8 cellular contexts compared by ENCODE assay signal in the genomic region with DNA sequence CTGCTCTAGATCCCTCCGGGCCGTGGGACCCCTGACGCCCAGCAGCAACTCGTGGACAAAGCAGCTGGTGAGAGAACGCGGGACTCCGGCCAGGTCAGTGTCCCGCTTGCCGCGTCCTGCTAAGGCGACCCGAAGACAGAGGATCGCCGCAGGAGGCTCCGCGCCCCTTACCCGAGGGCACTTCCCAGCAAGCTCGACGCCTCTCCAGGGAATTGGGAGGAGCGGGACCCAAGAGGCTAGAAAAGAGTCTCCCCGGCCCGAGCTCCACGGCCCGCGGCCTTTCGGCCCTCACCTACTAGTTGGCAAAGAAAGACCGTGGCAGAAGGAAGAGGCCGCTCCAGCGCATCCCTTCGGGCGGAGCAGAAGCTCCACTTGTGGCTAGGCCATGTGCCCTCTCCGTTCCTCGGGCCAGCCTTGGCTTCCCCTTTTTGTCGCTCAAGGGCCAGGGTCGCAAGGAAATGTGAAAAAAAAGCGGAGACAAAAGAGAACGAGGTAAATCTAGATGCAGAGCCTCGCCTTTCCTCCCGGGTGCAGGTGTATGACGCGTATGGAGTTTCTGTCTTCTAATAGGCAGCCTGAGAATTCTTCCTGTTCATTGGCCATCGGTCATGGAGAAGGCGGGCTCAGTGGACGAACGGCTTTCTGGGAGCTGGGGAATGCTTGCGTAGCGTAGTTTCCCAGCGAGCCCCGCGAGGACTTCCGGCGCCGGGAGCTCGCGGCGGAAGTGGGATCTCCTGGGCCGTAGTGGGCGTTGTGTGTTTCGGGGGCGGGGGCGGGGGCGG. TPM values are rescaled to one million over a fixed set of nuclear protein-coding genes. Genes with fewer than 3 reads are reported as not detected.
DNase-seq lines count a peak whose midpoint lies in the region; ATAC-seq and TF ChIP-seq lines count a peak whose summit lies in the region.

A gene with protein sequence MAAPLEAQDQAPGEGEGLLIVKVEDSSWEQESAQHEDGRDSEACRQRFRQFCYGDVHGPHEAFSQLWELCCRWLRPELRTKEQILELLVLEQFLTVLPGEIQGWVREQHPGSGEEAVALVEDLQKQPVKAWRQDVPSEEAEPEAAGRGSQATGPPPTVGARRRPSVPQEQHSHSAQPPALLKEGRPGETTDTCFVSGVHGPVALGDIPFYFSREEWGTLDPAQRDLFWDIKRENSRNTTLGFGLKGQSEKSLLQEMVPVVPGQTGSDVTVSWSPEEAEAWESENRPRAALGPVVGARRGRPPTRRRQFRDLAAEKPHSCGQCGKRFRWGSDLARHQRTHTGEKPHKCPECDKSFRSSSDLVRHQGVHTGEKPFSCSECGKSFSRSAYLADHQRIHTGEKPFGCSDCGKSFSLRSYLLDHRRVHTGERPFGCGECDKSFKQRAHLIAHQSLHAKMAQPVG (plus strand): TSS at position 692 of the 782 bp plus-strand sequence. CDS start 2,252 bp downstream, outside the sequence.

- H3K4me3 ChIP-seq in BJ (ENCODE audit: low read depth, low read length) (peak within 1 kb of the TSS; percentile 99), coronary artery (peak within 1 kb of the TSS; percentile 84)

- peak; percentile 95 for DNase-seq in BJ (ENCODE audit: low read depth)
- DNase-seq in NCI-H526 treated with DMSO at 0.1 percent for 48 hours (lab: John Stamatoyannopoulos, UW), result peak; percentile 93
- DNase-seq in activated CD4-positive, alpha-beta T cell treated with anti-CD3 and anti-CD28 coated beads for 48 hours, result peak; percentile 95
- DNase-seq in coronary artery (ENCODE audit: low spot score), result peak; percentile 98
- peak; percentile 100 for DNase-seq in left kidney (ENCODE audit: low read depth, low spot score)
- peak; percentile 95 for DNase-seq in stimulated activated CD4-positive, alpha-beta T cell treated with anti-CD3 and anti-CD28 coated beads, Interleukin-1b, Interleukin-23, amount 100 ng/mL, for 48 hours

- peaks cover 9% of the 10 kb centered on the region for H3K36me3 ChIP-seq in BJ (ENCODE audit: control insufficient read depth, insufficient read depth, low read length)

- no peaks in the 10 kb centered on the region for H3K27me3 ChIP-seq in BJ (ENCODE audit: control insufficient read depth, insufficient read depth, low read length)

- TF ChIP-seq CTCF in BJ (IDR thresholded peaks at IDR 0.05; ENCODE audit: insufficient read depth, low read depth, low read length), result no peak
- TF ChIP-seq CTCF in coronary artery (IDR thresholded peaks at IDR 0.05), result no peak

- CTCF ChIA-PET in BJ (lab: Yijun Ruan, JAX), result interaction anchor here (0.8 to 2.0 kb wide), 8 partner anchors 15 to 76 kb away, joined by 3 to 16 read pairs (median 3); a partner anchor contains a TSS

- ATAC-seq in GM19328 (IDR thresholded peaks at IDR 0.05; ENCODE audit: unreplicated experiment) (peak; percentile 85), HG03469 (IDR thresholded peaks at IDR 0.05; ENCODE audit: unreplicated experiment) (peak; percentile 69)

- POLR2A ChIA-PET in BJ (lab: Charles Lee), result interaction anchor here (0.6 to 0.9 kb wide), 4 partner anchors 16 to 132 kb away, joined by 3 to 6 read pairs (median 4); no protein-coding TSS in a partner anchor

- H3K27ac ChIP-seq in coronary artery, result peak within 1 kb of the TSS; percentile 86 to 95

RNA-seq across cellular contexts. Expression of the gene that starts here (rescaled TPM):
- polyA plus RNA-seq in BJ (2011; rRNA removed), result 0.63 and 0.77 TPM in 2 replicates
- 1.2 and 2.0 TPM in 2 replicates for polyA minus RNA-seq in BJ (2011; rRNA and poly(A)+ RNA removed)

Comparison
In these comparisons a context has a peak if more than half of its experiments do, and no peak if none do; other contexts are left out.
1. Peak in every context shown above with its lines: DNase-seq, ATAC-seq, H3K4me3 ChIP-seq and H3K27ac ChIP-seq.